In genomic region chr2:69636395-69636794, GRCh38 we compare ENCODE assay signal across 27 cellular contexts.
"Had no signal": no experiment of that assay in that cellular context is flagged by ENCODE, and none has a peak within 500 bp of the region (broad histone marks: within the 10 kb centered on the region; RNA-seq: fewer than 3 reads in every experiment).

No MANE protein-coding gene starts in this region.

- DNase-seq: effector CD8-positive, alpha-beta T cell; erythroblast; esophagus squamous epithelium; foreskin melanocyte; hypothalamus; immature natural killer cell; islet precursor cell; kidney glomerular epithelial cell; left colon; mesenchymal stem cell; naive thymus-derived CD8-positive, alpha-beta T cell; nephron progenitor cell; nucleus accumbens; sigmoid colon; stimulated activated CD4-positive, alpha-beta T cell treated with anti-CD3 and anti-CD28 coated beads, Interleukin-2, amount 100 ng/mL, for 24 hours; stimulated activated CD4-positive, alpha-beta T cell treated with anti-CD3 and anti-CD28 coated beads, Interleukin-4, amount 100 ng/mL, for 24 hours; stimulated activated naive CD4-positive, alpha-beta T cell treated with Interleukin-2 at 50 U/mL for 16 hours; stomach; thyroid gland; trophoblast cell had no signal

- H3K27me3 Mint-ChIP-seq: dendritic cell treated with granulocyte-macrophage colony-stimulating factor and Interleukin-4, amounts not matched to agents 40 ng/mL and 50 ng/mL, for 4 days; naive thymus-derived CD8-positive, alpha-beta T cell had no signal

- H3K9me3 Mint-ChIP-seq: dendritic cell treated with granulocyte-macrophage colony-stimulating factor and Interleukin-4, amounts not matched to agents 40 ng/mL and 50 ng/mL, for 4 days; immature natural killer cell; mesothelial cell of epicardium; naive thymus-derived CD8-positive, alpha-beta T cell; nephron progenitor cell; stimulated activated effector memory CD8-positive, alpha-beta T cell treated with anti-CD3 and anti-CD28 coated beads, Interleukin-12 subunit alpha, Interleukin-12 subunit beta, amount 100 ng/mL, for 72 hours had no signal

- H3K27ac ChIP-seq: esophagus squamous epithelium, prostate gland, right atrium auricular region, sigmoid colon, stomach, vagina had no signal

- H3K9me3 ChIP-seq: esophagus squamous epithelium, prostate gland, right atrium auricular region, sigmoid colon, stomach, thyroid gland, vagina had no signal

- H3K36me3 Mint-ChIP-seq: immature natural killer cell had no signal

- H3K36me3 ChIP-seq: prostate gland, right atrium auricular region, sigmoid colon, thyroid gland, vagina had no signal

- ATAC-seq: left colon; naive thymus-derived CD8-positive, alpha-beta T cell; stimulated activated effector memory CD8-positive, alpha-beta T cell treated with anti-CD3 and anti-CD28 coated beads, Interleukin-12 subunit alpha, Interleukin-12 subunit beta, amount 100 ng/mL, for 72 hours had no signal

- H3K27me3 ChIP-seq: esophagus squamous epithelium, right atrium auricular region, sigmoid colon, stomach, thyroid gland, vagina had no signal

- H3K4me3 Mint-ChIP-seq: dendritic cell treated with granulocyte-macrophage colony-stimulating factor and Interleukin-4, amounts not matched to agents 40 ng/mL and 50 ng/mL, for 4 days; mesothelial cell of epicardium; nephron progenitor cell; stimulated activated effector memory CD8-positive, alpha-beta T cell treated with anti-CD3 and anti-CD28 coated beads, Interleukin-12 subunit alpha, Interleukin-12 subunit beta, amount 100 ng/mL, for 72 hours had no signal

- H3K27ac Mint-ChIP-seq: dendritic cell treated with granulocyte-macrophage colony-stimulating factor and Interleukin-4, amounts not matched to agents 40 ng/mL and 50 ng/mL, for 4 days; mesothelial cell of epicardium; nephron progenitor cell had no signal

- H3K4me3 ChIP-seq: esophagus squamous epithelium, prostate gland, right atrium auricular region, sigmoid colon, stomach, thyroid gland, vagina had no signal

- FAIRE-seq: colon had no signal
